In the genomic region with DNA sequence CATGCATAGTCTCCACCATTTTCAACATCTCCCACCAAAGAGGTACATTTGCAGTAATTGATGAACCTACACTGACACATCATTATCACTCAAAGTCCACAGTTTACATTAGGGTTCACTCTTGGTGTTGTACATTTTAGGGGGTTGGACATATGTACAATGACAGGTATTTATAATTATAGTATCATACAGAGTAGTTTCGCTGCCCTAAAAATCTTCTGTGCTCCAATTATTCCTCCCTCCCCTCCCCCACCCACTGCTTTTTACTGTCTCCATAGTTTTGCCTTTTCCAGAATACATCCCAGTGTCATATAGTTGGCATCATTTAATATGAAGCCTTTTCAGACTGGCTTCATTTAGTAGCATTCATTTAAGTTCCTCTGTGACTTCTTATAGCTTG, we compare ENCODE assay signal across 22 cellular contexts. TPM values are rescaled to one million over a fixed set of nuclear protein-coding genes. Genes with fewer than 3 reads are reported as not detected.
"Had no signal": no experiment of that assay in that cellular context is flagged by ENCODE, and none has a peak within 500 bp of the region (broad histone marks: within the 10 kb centered on the region; RNA-seq: fewer than 3 reads in every experiment).

No MANE protein-coding gene starts in this region.

- H3K9me3 Mint-ChIP-seq: nephron; stimulated activated effector memory CD8-positive, alpha-beta T cell treated with anti-CD3 and anti-CD28 coated beads, Interleukin-12 subunit alpha, Interleukin-12 subunit beta, amount 100 ng/mL, for 72 hours; type B pancreatic cell had no signal

- H3K4me3 ChIP-seq: gastroesophageal sphincter, pancreas, suprapubic skin, thyroid gland had no signal

- ATAC-seq: esophagus mucosa; gastroesophageal sphincter; left lobe of liver; pancreas; right cardiac atrium; stimulated activated effector memory CD8-positive, alpha-beta T cell treated with anti-CD3 and anti-CD28 coated beads, Interleukin-12 subunit alpha, Interleukin-12 subunit beta, amount 100 ng/mL, for 72 hours; stimulated activated naive CD8-positive, alpha-beta T cell treated with anti-CD3 and anti-CD28 coated beads, Interleukin-15, Interleukin-2, amounts not matched to agents 100 U/mL and 50 U/mL, for 24 hours had no signal

- H3K4me1 ChIP-seq: gastroesophageal sphincter, pancreas, suprapubic skin, thyroid gland had no signal

- H3K4me3 Mint-ChIP-seq: mesothelial cell of epicardium; nephron; stimulated activated effector memory CD8-positive, alpha-beta T cell treated with anti-CD3 and anti-CD28 coated beads, Interleukin-12 subunit alpha, Interleukin-12 subunit beta, amount 100 ng/mL, for 72 hours; type B pancreatic cell had no signal

- DNase-seq: effector memory CD4-positive, alpha-beta T cell; glutamatergic neuron; islet precursor cell; occipital lobe; pancreas; right cardiac atrium; stimulated activated CD4-positive, alpha-beta T cell treated with anti-CD3 and anti-CD28 coated beads, Interleukin-4, amount 100 ng/mL, for 1 hour; stimulated activated CD8-positive, alpha-beta memory T cell treated with anti-CD3 and anti-CD28 coated beads, Interleukin-4, amount 100 ng/mL, for 48 hours; stimulated activated naive CD8-positive, alpha-beta T cell treated with anti-CD3 and anti-CD28 coated beads, Interleukin-15, Interleukin-2, amounts not matched to agents 100 U/mL and 50 U/mL, for 24 hours; thyroid gland had no signal

- H3K27ac ChIP-seq: gastroesophageal sphincter, pancreas, suprapubic skin, thyroid gland had no signal

- H3K27me3 Mint-ChIP-seq: progenitor cell of endocrine pancreas, type B pancreatic cell had no signal

- H3K27ac Mint-ChIP-seq: mesothelial cell of epicardium, nephron, progenitor cell of endocrine pancreas, type B pancreatic cell had no signal

- H3K9me3 ChIP-seq: gastroesophageal sphincter, pancreas, suprapubic skin, thyroid gland had no signal

- H3K27me3 ChIP-seq: gastroesophageal sphincter, pancreas, suprapubic skin, thyroid gland had no signal

RNA-seq across cellular contexts. Expression of gene SHISAL2A, which starts 51.6 kb away (rescaled TPM):
- total RNA-seq: fibroblast of lung, gastroesophageal sphincter, lower leg skin, myocyte, occipital lobe, right cardiac atrium, suprapubic skin had no signal
- polyA plus RNA-seq: fibroblast of lung, right cardiac atrium had no signal
